12 cellular contexts compared by ENCODE assay signal in the genomic region with DNA sequence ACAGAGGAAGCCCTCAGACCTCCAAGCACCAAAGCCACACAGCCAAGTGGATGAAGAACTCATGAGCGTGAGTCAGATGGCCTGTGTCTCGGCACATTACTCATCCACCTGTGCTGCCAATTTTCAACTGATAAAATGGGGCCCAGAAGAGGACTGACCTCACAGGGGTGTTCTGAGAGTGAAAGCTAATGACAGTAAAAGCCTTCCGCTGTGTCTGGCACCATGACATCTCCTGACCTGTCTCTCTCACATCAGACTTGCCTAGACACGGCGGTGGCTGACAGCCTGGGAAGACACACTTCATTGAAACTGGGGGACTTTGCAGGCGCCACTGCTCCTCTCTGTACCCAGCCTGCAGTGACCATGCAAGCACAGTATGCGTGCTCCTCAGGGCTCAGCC. TPM values are rescaled to one million over a fixed set of nuclear protein-coding genes. Genes with fewer than 3 reads are reported as not detected.
DNase-seq lines count a peak whose midpoint lies in the region; ATAC-seq and TF ChIP-seq lines count a peak whose summit lies in the region.
"Had no signal": no experiment of that assay in that cellular context is flagged by ENCODE, and none has a peak within 500 bp of the region (broad histone marks: within the 10 kb centered on the region; RNA-seq: fewer than 3 reads in every experiment).

No MANE protein-coding gene starts in this region.

- no peaks in the 10 kb centered on the region for H3K36me3 Mint-ChIP-seq in natural killer cell treated with Interleukin-12 subunit alpha and Interleukin-12 subunit beta and Interleukin-15 and Interleukin-18, amount 100 ng/mL, for 72 hours
- no peaks in the 10 kb centered on the region for H3K36me3 Mint-ChIP-seq in natural killer cell

- no peak overlapping the region for H3K4me3 ChIP-seq in fibroblast of the aortic adventitia (ENCODE audit: low read depth, low read length)
- H3K4me3 ChIP-seq: suprapubic skin had no signal

- no peak for TF ChIP-seq CTCF in natural killer cell (IDR thresholded peaks at IDR 0.05)
- no peak for TF ChIP-seq CTCF in fibroblast of the aortic adventitia (IDR thresholded peaks at IDR 0.05; ENCODE audit: insufficient read depth, low read length)

- H3K4me1 Mint-ChIP-seq in natural killer cell treated with Interleukin-12 subunit alpha and Interleukin-12 subunit beta and Interleukin-15 and Interleukin-18, amount 100 ng/mL, for 72 hours (ENCODE audit: low read depth in 2 of 2): peaks cover 2 to 3% of the 10 kb centered on the region in 2 donors
- peaks cover 3% of the 10 kb centered on the region in 2 donors for H3K4me1 Mint-ChIP-seq in natural killer cell

- intact Hi-C loops in natural killer cell (cut with micrococcal nuclease): no loop called here

- no peaks in the 10 kb centered on the region for H3K9me3 Mint-ChIP-seq in natural killer cell treated with Interleukin-12 subunit alpha and Interleukin-12 subunit beta and Interleukin-15 and Interleukin-18, amount 100 ng/mL, for 72 hours
- no peaks in the 10 kb centered on the region for H3K9me3 Mint-ChIP-seq in natural killer cell

- peak; percentile 31 for DNase-seq in natural killer cell treated with Interleukin-12 subunit alpha and Interleukin-12 subunit beta and Interleukin-15 and Interleukin-18, amount 100 ng/mL, for 72 hours (ENCODE audit: low spot score)
- DNase-seq in natural killer cell (no peak), RKO (ENCODE audit: low spot score) (peak; percentile 39), fibroblast of the aortic adventitia (ENCODE audit: low read depth) (peak; percentile 63), NCI-H128 (lab: John Stamatoyannopoulos, UW; ENCODE audit: unreplicated experiment) (no peak)
- DNase-seq in stimulated activated naive CD4-positive, alpha-beta T cell (lab: John Stamatoyannopoulos, UW): no peak
- no peak for DNase-seq in NK-92 treated with Interleukin-12 subunit alpha and Interleukin-12 subunit beta, amount 100 ng/mL, for 24 hours (lab: John Stamatoyannopoulos, UW)
- DNase-seq: effector CD4-positive, alpha-beta T cell; NCI-H526; SHP77 had no signal

- ATAC-seq in natural killer cell treated with Interleukin-12 subunit alpha and Interleukin-12 subunit beta and Interleukin-15 and Interleukin-18, amount 100 ng/mL, for 72 hours: peak in 1 of 2 donors; percentile 11
- ATAC-seq in natural killer cell (no peak), HG03460 (IDR thresholded peaks at IDR 0.05; ENCODE audit: unreplicated experiment) (no peak)

- H3K4me3 Mint-ChIP-seq in natural killer cell treated with Interleukin-12 subunit alpha and Interleukin-12 subunit beta and Interleukin-15 and Interleukin-18, amount 100 ng/mL, for 72 hours: no peak overlapping the region
- no peak overlapping the region for H3K4me3 Mint-ChIP-seq in natural killer cell

- no peak overlapping the region for H3K27ac Mint-ChIP-seq in natural killer cell treated with Interleukin-12 subunit alpha and Interleukin-12 subunit beta and Interleukin-15 and Interleukin-18, amount 100 ng/mL, for 72 hours
- H3K27ac Mint-ChIP-seq in natural killer cell: no peak overlapping the region

- peaks cover 36 to 43% of the 10 kb centered on the region in 2 donors for H3K27me3 Mint-ChIP-seq in natural killer cell treated with Interleukin-12 subunit alpha and Interleukin-12 subunit beta and Interleukin-15 and Interleukin-18, amount 100 ng/mL, for 72 hours
- peaks cover 27 to 53% of the 10 kb centered on the region in 2 donors for H3K27me3 Mint-ChIP-seq in natural killer cell (ENCODE audit: low read depth in 2 of 2)

RNA-seq across cellular contexts. Expression of a gene that starts 8.3 kb away (rescaled TPM):
- not detected for total RNA-seq in natural killer cell treated with Interleukin-12 subunit alpha and Interleukin-12 subunit beta and Interleukin-15 and Interleukin-18, amount 100 ng/mL, for 72 hours
- not detected for total RNA-seq in natural killer cell
- not detected in 2 replicates for total RNA-seq in fibroblast of the aortic adventitia (ENCODE audit: low replicate concordance)
- total RNA-seq: suprapubic skin had no signal

RNA-seq across cellular contexts. Expression of a gene that starts 12.0 kb away (rescaled TPM):
- total RNA-seq in natural killer cell treated with Interleukin-12 subunit alpha and Interleukin-12 subunit beta and Interleukin-15 and Interleukin-18, amount 100 ng/mL, for 72 hours: not detected
- total RNA-seq in natural killer cell (not detected), fibroblast of the aortic adventitia (ENCODE audit: low replicate concordance) (not detected in 2 replicates)
- total RNA-seq: suprapubic skin had no signal

Comparison
In these comparisons a context has a peak if more than half of its experiments do, and no peak if none do; other contexts are left out.
1. DNase-seq: peak in natural killer cell treated with Interleukin-12 subunit alpha and Interleukin-12 subunit beta and Interleukin-15 and Interleukin-18, amount 100 ng/mL, for 72 hours (single experiment), RKO (single experiment) and fibroblast of the aortic adventitia (single experiment); none in natural killer cell (single experiment), stimulated activated naive CD4-positive, alpha-beta T cell (0 of 6), NK-92 treated with Interleukin-12 subunit alpha and Interleukin-12 subunit beta, amount 100 ng/mL, for 24 hours (single experiment) and NCI-H128 (single experiment).